Comparison of ENCODE assay signal across 8 cellular contexts in the genomic region with DNA sequence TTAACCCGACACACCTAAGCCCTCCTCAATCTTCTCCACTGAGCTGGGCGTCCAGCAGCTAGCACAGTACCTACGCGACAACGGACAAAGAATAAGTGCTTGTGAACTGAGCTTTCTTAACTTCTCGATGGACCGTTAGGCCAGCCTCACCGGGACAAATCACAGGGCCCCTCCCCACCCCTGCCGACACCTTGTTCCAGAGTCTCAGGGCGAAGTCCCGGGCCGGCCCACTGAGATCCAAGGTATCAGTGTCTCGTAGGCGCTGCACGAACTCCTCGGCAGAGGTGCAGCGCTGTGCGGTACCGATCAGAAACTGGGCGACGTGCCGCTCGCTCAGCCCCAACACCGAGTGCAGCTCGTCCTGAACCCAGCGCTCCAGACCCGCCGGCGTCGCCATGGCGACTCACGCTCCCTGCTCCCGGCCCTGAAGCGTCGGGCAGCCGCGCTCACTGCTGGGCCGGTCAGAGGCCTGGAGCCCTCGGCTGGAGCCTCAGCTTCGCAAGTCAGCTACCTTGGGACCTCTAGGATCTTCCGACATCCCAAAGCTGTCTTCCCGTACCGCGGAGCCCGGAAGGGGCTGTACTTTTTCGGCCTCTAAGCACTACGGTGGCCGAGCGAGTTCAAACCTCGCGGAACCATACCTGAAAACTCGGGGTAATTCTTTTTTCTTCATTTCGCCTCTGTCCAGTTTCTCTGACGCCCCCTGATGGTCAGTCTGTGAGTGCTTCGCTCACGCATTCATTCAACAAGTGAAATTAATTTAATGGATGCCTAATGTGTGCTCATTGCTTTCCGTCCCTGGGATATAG. TPM values are rescaled to one million over a fixed set of nuclear protein-coding genes. Genes with fewer than 3 reads are reported as not detected.
DNase-seq lines count a peak whose midpoint lies in the region; ATAC-seq, FAIRE-seq and TF ChIP-seq lines count a peak whose summit lies in the region.

Gene DHX16 (minus strand): TSS at position 562 of the 809 bp plus-strand sequence. CDS start 165 bp downstream, at position 397.

- intact Hi-C loops in dorsolateral prefrontal cortex (cut with DNase I), result loop anchor here (2.0 to 10.0 kb wide), 5 partner anchors 26 to 242 kb away; partner anchors contain the start of genes ATAT1 (in 1 of the 2), C6orf136 (in 1 of the 2), TUBB (in 1 of the 2) and VARS2 (in 1 of the 2)

- H3K27ac ChIP-seq in dorsolateral prefrontal cortex (peak within 1 kb of the TSS in 49 of 59 donors; percentile 12 to 91 (median 69)), liver (ENCODE audit: low read depth in 1 of 2, low read length in 2 of 2) (peak within 1 kb of the TSS; percentile 44 to 66)

- ATAC-seq in HG03521 (IDR thresholded peaks at IDR 0.05; ENCODE audit: unreplicated experiment), result peak; percentile 65

- peak; percentile 97 for FAIRE-seq in GM19239 (lab: Jason Lieb, UNC)

- peak within 1 kb of the TSS; percentile 88 for H3K4me3 ChIP-seq in BJ (ENCODE audit: low read depth, low read length)
- peak within 1 kb of the TSS; percentile 63 to 100 (median 95) for H3K4me3 ChIP-seq in dorsolateral prefrontal cortex
- peak within 1 kb of the TSS; percentile 81 to 95 (median 91) for H3K4me3 ChIP-seq in liver (ENCODE audit: low read depth in 1 of 3, low read length in 3 of 3)

- TF ChIP-seq CTCF in BJ (IDR thresholded peaks at IDR 0.05; ENCODE audit: insufficient read depth, low read depth, low read length) (peak; percentile 88), dorsolateral prefrontal cortex (IDR thresholded peaks at IDR 0.05 in 54 of 56, conservative IDR thresholded peaks at IDR 0.05 in 2 of 56; ENCODE audit: low read depth in 1 of 56, partially characterized antibody in 56 of 56) (peak; percentile 78 to 100 (median 92)), liver (IDR thresholded peaks at IDR 0.05; ENCODE audit: low read depth, low read length, missing input control) (peak; percentile 97)

- POLR2A ChIA-PET in BJ (lab: Charles Lee), result interaction anchor here (0.6 kb wide), 1 partner anchor 442 kb away, joined by 10 read pairs; the partner anchor contains the start of gene PSORS1C1

- H3K36me3 ChIP-seq in BJ (ENCODE audit: control insufficient read depth, insufficient read depth, low read length), result peaks cover 15% of the 10 kb centered on the region
- H3K36me3 ChIP-seq in liver (ENCODE audit: control insufficient read depth in 4 of 4, insufficient read depth in 3 of 4, low read depth in 1 of 4, low read length in 3 of 4), result peaks cover 0 to 27% (median 12%) of the 10 kb centered on the region in 4 donors

- WGBS in liver, result under 1% methylated on average over 57 of the region's 57 CpGs

- TF ChIP-seq RAD21 in liver (IDR thresholded peaks at IDR 0.05), result peak; percentile 86 to 88

- no peaks in the 10 kb centered on the region for H3K27me3 ChIP-seq in BJ (ENCODE audit: control insufficient read depth, insufficient read depth, low read length)
- no peaks in the 10 kb centered on the region for H3K27me3 ChIP-seq in dorsolateral prefrontal cortex
- no peaks in the 10 kb centered on the region for H3K27me3 ChIP-seq in liver (ENCODE audit: control insufficient read depth in 4 of 4, insufficient read depth in 4 of 4, low read length in 3 of 4)

- peak within 1 kb of the TSS; percentile 41 to 69 for H3K9ac ChIP-seq in liver (ENCODE audit: low read depth in 1 of 2, low read length in 2 of 2)

- H3K9me3 ChIP-seq in liver (ENCODE audit: control insufficient read depth in 4 of 4, low read length in 3 of 4), result no peaks in the 10 kb centered on the region

- CTCF ChIA-PET in BJ (lab: Yijun Ruan, JAX), result interaction anchor here (0.6 to 17.2 kb wide), 24 partner anchors 8 to 396 kb away, joined by 3 to 387 read pairs (median 4); partner anchors contain the start of genes MDC1, TUBB and VARS2

- DNase-seq in BJ (ENCODE audit: low read depth), result peak; percentile 85
- peak; percentile 91 for DNase-seq in GM19239 (ENCODE audit: insufficient read length, low spot score)
- DNase-seq in NCI-H748 treated with DMSO at 0.1 percent for 48 hours (lab: John Stamatoyannopoulos, UW), result peak; percentile 97
- peak; percentile 90 to 94 for DNase-seq in activated CD4-positive, alpha-beta T cell treated with anti-CD3 and anti-CD28 coated beads, Interleukin-2, amount 50 U/mL, for 48 hours
- DNase-seq in dorsolateral prefrontal cortex, result peak; percentile 78 to 93 (median 90)
- peak; percentile 94 for DNase-seq in stimulated activated CD4-positive, alpha-beta T cell treated with anti-CD3 and anti-CD28 coated beads, Interleukin-4, amount 100 ng/mL, for 24 hours

- H3K4me1 ChIP-seq in liver (ENCODE audit: control insufficient read depth in 4 of 4, insufficient read depth in 4 of 4, low read length in 3 of 4), result peaks cover 11 to 55% (median 35%) of the 10 kb centered on the region in 4 donors

TF ChIP-seq in liver, 16 proteins besides CTCF, POLR2A, EP300 and RAD21:
- TF ChIP-seq HNF4G (IDR thresholded peaks at IDR 0.05), result peak; percentile 20
- peak in 1 of 2 donors; percentile 60 for TF ChIP-seq JUND (IDR thresholded peaks at IDR 0.05)
- TF ChIP-seq ATF3 (IDR thresholded peaks at IDR 0.05), result peak; percentile 58
- TF ChIP-seq HNF4A (conservative IDR thresholded peaks at IDR 0.05), result peak; percentile 47 to 54
- TF ChIP-seq EGR1 (IDR thresholded peaks at IDR 0.05; ENCODE audit: low read depth in 2 of 2), result peak in 1 of 2 donors; percentile 52
- peak; percentile 96 for TF ChIP-seq YY1 (IDR thresholded peaks at IDR 0.05)
- peak; percentile 50 to 90 for TF ChIP-seq GABPA (IDR thresholded peaks at IDR 0.05 in 1 of 2, conservative IDR thresholded peaks at IDR 0.05 in 1 of 2)
- no peak for TF ChIP-seq FOXA1 (IDR thresholded peaks at IDR 0.05)
- no peak for TF ChIP-seq FOXA2 (IDR thresholded peaks at IDR 0.05)
- peak; percentile 62 for TF ChIP-seq NR2F2 (IDR thresholded peaks at IDR 0.05)
- TF ChIP-seq MAX (IDR thresholded peaks at IDR 0.05), result peak; percentile 57
- peak; percentile 66 for TF ChIP-seq SP1 (IDR thresholded peaks at IDR 0.05)
- TF ChIP-seq RXRA (IDR thresholded peaks at IDR 0.05), result peak; percentile 63 to 70
- no peak for TF ChIP-seq TAF1 (conservative IDR thresholded peaks at IDR 0.05)
- peak; percentile 55 for TF ChIP-seq REST (IDR thresholded peaks at IDR 0.05)
- TF ChIP-seq, protein P1, sequence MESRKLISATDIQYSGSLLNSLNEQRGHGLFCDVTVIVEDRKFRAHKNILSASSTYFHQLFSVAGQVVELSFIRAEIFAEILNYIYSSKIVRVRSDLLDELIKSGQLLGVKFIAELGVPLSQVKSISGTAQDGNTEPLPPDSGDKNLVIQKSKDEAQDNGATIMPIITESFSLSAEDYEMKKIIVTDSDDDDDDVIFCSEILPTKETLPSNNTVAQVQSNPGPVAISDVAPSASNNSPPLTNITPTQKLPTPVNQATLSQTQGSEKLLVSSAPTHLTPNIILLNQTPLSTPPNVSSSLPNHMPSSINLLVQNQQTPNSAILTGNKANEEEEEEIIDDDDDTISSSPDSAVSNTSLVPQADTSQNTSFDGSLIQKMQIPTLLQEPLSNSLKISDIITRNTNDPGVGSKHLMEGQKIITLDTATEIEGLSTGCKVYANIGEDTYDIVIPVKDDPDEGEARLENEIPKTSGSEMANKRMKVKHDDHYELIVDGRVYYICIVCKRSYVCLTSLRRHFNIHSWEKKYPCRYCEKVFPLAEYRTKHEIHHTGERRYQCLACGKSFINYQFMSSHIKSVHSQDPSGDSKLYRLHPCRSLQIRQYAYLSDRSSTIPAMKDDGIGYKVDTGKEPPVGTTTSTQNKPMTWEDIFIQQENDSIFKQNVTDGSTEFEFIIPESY (IDR thresholded peaks at IDR 0.05), result peak; percentile 98

RNA-seq across cellular contexts. Expression of gene DHX16, which starts in this region (rescaled TPM):
- polyA plus RNA-seq in BJ (2011; rRNA removed), result 25.1 and 44.5 TPM in 2 replicates
- polyA minus RNA-seq in BJ (2011; rRNA and poly(A)+ RNA removed), result 26.6 and 33.1 TPM in 2 replicates
- total RNA-seq in dorsolateral prefrontal cortex, result 10 to 100 TPM; 15.0 to 28.6 (median 22.7) TPM
- 10 to 100 TPM; 20.6 to 23.9 TPM for total RNA-seq in liver
- 10 to 100 TPM; 10.1 to 14.2 TPM for polyA plus RNA-seq in liver

Comparison
In these comparisons a context has a peak if more than half of its experiments do, and no peak if none do; other contexts are left out.
1. Peak in every context shown above with its lines: DNase-seq, ATAC-seq, H3K4me3 ChIP-seq and H3K27ac ChIP-seq.